ENCODE assay signal across 1 cellular context in genomic region chr19:45685045-45685444, GRCh38. TPM values are rescaled to one million over a fixed set of nuclear protein-coding genes. Genes with fewer than 3 reads are reported as not detected.
"Had no signal": no experiment of that assay in that cellular context is flagged by ENCODE, and none has a peak within 500 bp of the region (broad histone marks: within the 10 kb centered on the region; RNA-seq: fewer than 3 reads in every experiment).

No MANE protein-coding gene starts in this region.

RNA-seq across cellular contexts. Expression of gene GIPR, which starts 17.0 kb away (rescaled TPM):
- polyA plus RNA-seq: IgD-negative memory B cell had no signal
